Comparison of ENCODE assay signal across 14 cellular contexts in the genomic region with DNA sequence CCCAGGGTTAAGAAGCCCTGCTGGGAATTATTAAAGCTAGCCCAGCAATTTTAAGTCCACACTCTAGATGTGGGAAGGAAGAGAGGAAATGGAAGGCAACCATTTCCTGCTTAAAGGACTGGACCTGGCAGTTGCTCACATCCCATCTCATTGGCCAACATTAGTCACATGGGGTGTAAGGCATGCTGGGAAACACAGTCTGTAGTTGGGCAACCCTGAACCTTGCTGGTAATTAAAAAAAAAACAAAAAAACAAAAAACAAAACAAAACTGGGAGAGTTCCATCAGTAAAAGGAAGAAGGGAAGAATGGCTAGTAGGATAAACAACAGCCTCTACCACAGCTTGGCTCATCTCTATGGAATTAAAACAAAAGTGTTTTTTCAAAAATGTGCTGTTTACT.
DNase-seq lines count a peak whose midpoint lies in the region; ATAC-seq, FAIRE-seq and TF ChIP-seq lines count a peak whose summit lies in the region.
"Had no signal": no experiment of that assay in that cellular context is flagged by ENCODE, and none has a peak within 500 bp of the region (broad histone marks: within the 10 kb centered on the region; RNA-seq: fewer than 3 reads in every experiment).

No MANE protein-coding gene starts in this region.

- H4K8ac ChIP-seq in IMR-90 (ENCODE audit: low read depth in 2 of 2, low read length in 2 of 2) = peak overlapping the region; percentile 1 to 55; a peak in 3 of 4 replicates

- peaks cover 22% of the 10 kb centered on the region for H3K4me1 ChIP-seq in IMR-90 (ENCODE audit: control insufficient read depth, insufficient read depth, low read length)

- H3K27ac ChIP-seq in 22Rv1 (peak overlapping the region; percentile 76), IMR-90 (ENCODE audit: insufficient read depth, low read length) (peak overlapping the region; percentile 78)

- H3K4me3 Mint-ChIP-seq in neural crest cell = no peak overlapping the region
- no peak overlapping the region for H3K4me3 Mint-ChIP-seq in activated CD8-positive, alpha-beta memory T cell treated with anti-CD3 and anti-CD28 coated beads, Interleukin-2, amount 10 ng/mL, durations not matched to agents 7 days and 5 days
- H3K4me3 Mint-ChIP-seq in activated T-helper 1 cell treated with anti-CD3 and anti-CD28 coated beads, Interleukin-12 subunit alpha, Interleukin-12 subunit beta, Interleukin-2, Interleukin-4 antibody, amounts not matched to agents 30 ng/mL and 10 ng/mL and 1 ng/mL, durations not matched to agents 14 hours and 24 hours and 36 hours = no peak overlapping the region
- no peak overlapping the region for H3K4me3 Mint-ChIP-seq in activated naive CD4-positive, alpha-beta T cell treated with anti-CD3 and anti-CD28 coated beads, Interleukin-2, amount 10 ng/mL, durations not matched to agents 7 days and 5 days
- H3K4me3 Mint-ChIP-seq: effector memory CD8-positive, alpha-beta T cell had no signal

- CTCF ChIA-PET in IMR-90 (lab: Yijun Ruan, JAX) = interaction anchor here (0.6 to 1.0 kb wide), 2 partner anchors 128 to 972 kb away, joined by 6 to 7 read pairs; no protein-coding TSS in a partner anchor
- CTCF ChIA-PET in activated CD8-positive, alpha-beta memory T cell treated with anti-CD3 and anti-CD28 coated beads, Interleukin-2, amount 10 ng/mL, durations not matched to agents 7 days and 5 days (lab: Charles Lee) = interaction anchor here (1.2 kb wide), 1 partner anchor 112 kb away, joined by 3 read pairs; no protein-coding TSS in a partner anchor
- CTCF ChIA-PET in activated naive CD4-positive, alpha-beta T cell treated with anti-CD3 and anti-CD28 coated beads, Interleukin-2, amount 10 ng/mL, durations not matched to agents 7 days and 5 days (lab: Charles Lee) = no interaction called here

- intact Hi-C loops in IMR-90 (cut with micrococcal nuclease) = loop anchor here (2.0 kb wide), 2 partner anchors 23 to 135 kb away; a partner anchor contains a TSS
- intact Hi-C loops in activated T-helper 1 cell treated with anti-CD3 and anti-CD28 coated beads, Interleukin-12 subunit alpha, Interleukin-12 subunit beta, Interleukin-2, Interleukin-4 antibody, amounts not matched to agents 30 ng/mL and 10 ng/mL and 1 ng/mL, durations not matched to agents 14 hours and 24 hours and 36 hours (cut with micrococcal nuclease) = no loop called here

- dilution Hi-C loops in IMR-90 (cut with HindIII; ENCODE audit: low sequenced_read_pairs, unreplicated experiment) = no loop called here

- no peak for TF ChIP-seq POLR2A in IMR-90 (IDR thresholded peaks at IDR 0.05; ENCODE audit: low read depth, low read length)

- H4K20me1 ChIP-seq in IMR-90 (ENCODE audit: insufficient read depth, low read length) = peaks cover 3% of the 10 kb centered on the region; the same call in 1 of the 2 replicates

- H2BK15ac ChIP-seq in IMR-90 (ENCODE audit: low read depth, low read length) = peak overlapping the region; percentile 55; the same call in 1 of the 3 replicates

- peak overlapping the region; percentile 89 for H2BK120ac ChIP-seq in IMR-90 (ENCODE audit: low read depth, low read length)

- FAIRE-seq in endometrium (lab: Jason Lieb, UNC) = peak; percentile 73
- FAIRE-seq: TTC549 had no signal

- no peaks in the 10 kb centered on the region for H3K9me3 Mint-ChIP-seq in neural crest cell
- H3K9me3 Mint-ChIP-seq in activated CD8-positive, alpha-beta memory T cell treated with anti-CD3 and anti-CD28 coated beads, Interleukin-2, amount 10 ng/mL, durations not matched to agents 7 days and 5 days (ENCODE audit: low read depth) = no peaks in the 10 kb centered on the region
- no peaks in the 10 kb centered on the region for H3K9me3 Mint-ChIP-seq in activated T-helper 1 cell treated with anti-CD3 and anti-CD28 coated beads, Interleukin-12 subunit alpha, Interleukin-12 subunit beta, Interleukin-2, Interleukin-4 antibody, amounts not matched to agents 30 ng/mL and 10 ng/mL and 1 ng/mL, durations not matched to agents 14 hours and 24 hours and 36 hours
- H3K9me3 Mint-ChIP-seq in activated naive CD4-positive, alpha-beta T cell treated with anti-CD3 and anti-CD28 coated beads, Interleukin-2, amount 10 ng/mL, durations not matched to agents 7 days and 5 days = peaks cover 5% of the 10 kb centered on the region
- H3K9me3 Mint-ChIP-seq: effector memory CD8-positive, alpha-beta T cell had no signal

- H2AFZ ChIP-seq in IMR-90 (replicated peaks; ENCODE audit: low read length, poor library complexity) = peak overlapping the region; percentile 48

- H3K23ac ChIP-seq in IMR-90 (ENCODE audit: low read depth, low read length) = peak overlapping the region; percentile 72; the same call in 1 of the 2 replicates

- H2AK9ac ChIP-seq in IMR-90 (replicated peaks; ENCODE audit: low read depth, low read length, poor library complexity) = peak overlapping the region; percentile 22

- no peak for TF ChIP-seq RAD21 in IMR-90 (IDR thresholded peaks at IDR 0.05; ENCODE audit: low read length)

- peaks cover 8% of the 10 kb centered on the region; the same call in 1 of the 2 replicates for H3K9me1 ChIP-seq in IMR-90 (ENCODE audit: insufficient read depth, low read length)

- H3K36me3 Mint-ChIP-seq in neural crest cell (ENCODE audit: low read depth) = peaks cover 10% of the 10 kb centered on the region
- H3K36me3 Mint-ChIP-seq in activated CD8-positive, alpha-beta memory T cell treated with anti-CD3 and anti-CD28 coated beads, Interleukin-2, amount 10 ng/mL, durations not matched to agents 7 days and 5 days = no peaks in the 10 kb centered on the region
- H3K36me3 Mint-ChIP-seq in activated T-helper 1 cell treated with anti-CD3 and anti-CD28 coated beads, Interleukin-12 subunit alpha, Interleukin-12 subunit beta, Interleukin-2, Interleukin-4 antibody, amounts not matched to agents 30 ng/mL and 10 ng/mL and 1 ng/mL, durations not matched to agents 14 hours and 24 hours and 36 hours (ENCODE audit: low read depth) = no peaks in the 10 kb centered on the region
- peaks cover under 1% of the 10 kb centered on the region for H3K36me3 Mint-ChIP-seq in activated naive CD4-positive, alpha-beta T cell treated with anti-CD3 and anti-CD28 coated beads, Interleukin-2, amount 10 ng/mL, durations not matched to agents 7 days and 5 days

- H3K4me1 Mint-ChIP-seq in neural crest cell = peaks cover 51% of the 10 kb centered on the region
- H3K4me1 Mint-ChIP-seq in activated CD8-positive, alpha-beta memory T cell treated with anti-CD3 and anti-CD28 coated beads, Interleukin-2, amount 10 ng/mL, durations not matched to agents 7 days and 5 days = peaks cover 2% of the 10 kb centered on the region
- H3K4me1 Mint-ChIP-seq in activated T-helper 1 cell treated with anti-CD3 and anti-CD28 coated beads, Interleukin-12 subunit alpha, Interleukin-12 subunit beta, Interleukin-2, Interleukin-4 antibody, amounts not matched to agents 30 ng/mL and 10 ng/mL and 1 ng/mL, durations not matched to agents 14 hours and 24 hours and 36 hours (ENCODE audit: low read depth) = no peaks in the 10 kb centered on the region
- H3K4me1 Mint-ChIP-seq in activated naive CD4-positive, alpha-beta T cell treated with anti-CD3 and anti-CD28 coated beads, Interleukin-2, amount 10 ng/mL, durations not matched to agents 7 days and 5 days = no peaks in the 10 kb centered on the region

- peak overlapping the region; percentile 67 for H3K18ac ChIP-seq in IMR-90 (ENCODE audit: low read depth, low read length)

- peak; percentile 19 for ATAC-seq in IMR-90 (ENCODE audit: low read depth)
- no peak for ATAC-seq in activated CD8-positive, alpha-beta memory T cell treated with anti-CD3 and anti-CD28 coated beads, Interleukin-2, amount 10 ng/mL, durations not matched to agents 7 days and 5 days
- no peak for ATAC-seq in GM21619 (IDR thresholded peaks at IDR 0.05; ENCODE audit: unreplicated experiment)
- ATAC-seq: effector memory CD8-positive, alpha-beta T cell had no signal

- peak overlapping the region; percentile 86 for H3K14ac ChIP-seq in IMR-90 (replicated peaks; ENCODE audit: low read depth, low read length)

- no peak overlapping the region for H3K4me3 ChIP-seq in IMR-90 (ENCODE audit: insufficient read depth, low read depth, low read length)
- H3K4me3 ChIP-seq: spleen had no signal

- H3K27me3 Mint-ChIP-seq in neural crest cell (ENCODE audit: low read depth) = no peaks in the 10 kb centered on the region
- no peaks in the 10 kb centered on the region for H3K27me3 Mint-ChIP-seq in activated CD8-positive, alpha-beta memory T cell treated with anti-CD3 and anti-CD28 coated beads, Interleukin-2, amount 10 ng/mL, durations not matched to agents 7 days and 5 days
- H3K27me3 Mint-ChIP-seq in activated T-helper 1 cell treated with anti-CD3 and anti-CD28 coated beads, Interleukin-12 subunit alpha, Interleukin-12 subunit beta, Interleukin-2, Interleukin-4 antibody, amounts not matched to agents 30 ng/mL and 10 ng/mL and 1 ng/mL, durations not matched to agents 14 hours and 24 hours and 36 hours (ENCODE audit: insufficient read depth) = no peaks in the 10 kb centered on the region
- no peaks in the 10 kb centered on the region for H3K27me3 Mint-ChIP-seq in activated naive CD4-positive, alpha-beta T cell treated with anti-CD3 and anti-CD28 coated beads, Interleukin-2, amount 10 ng/mL, durations not matched to agents 7 days and 5 days
- H3K27me3 Mint-ChIP-seq: effector memory CD8-positive, alpha-beta T cell had no signal

- in situ Hi-C loops in IMR-90 (cut with MboI; ENCODE audit: low sequenced_read_pairs) = no loop called here

- POLR2A ChIA-PET in IMR-90 (lab: Charles Lee; ENCODE audit: unreplicated experiment) = interaction anchor here (0.6 kb wide), 1 partner anchor 300 kb away, joined by 3 read pairs; no protein-coding TSS in a partner anchor

- no peaks in the 10 kb centered on the region for H3K36me3 ChIP-seq in IMR-90 (ENCODE audit: control insufficient read depth, insufficient read depth, low read length)
- H3K36me3 ChIP-seq: BE2C had no signal

- TF ChIP-seq CTCF in 22Rv1 (IDR thresholded peaks at IDR 0.05) (no peak), IMR-90 (conservative IDR thresholded peaks at IDR 0.05; ENCODE audit: low read depth, low read length) (no peak), neural crest cell (conservative IDR thresholded peaks at IDR 0.05) (no peak)

- no peaks in the 10 kb centered on the region for H3K27me3 ChIP-seq in IMR-90 (ENCODE audit: control insufficient read depth, insufficient read depth, low read length)
- H3K27me3 ChIP-seq: BE2C, spleen had no signal

- no TSS peak for BruUV-seq in IMR-90 (replicated peaks; lab: Mats Ljungman, UMichigan)

- H3K9me3 ChIP-seq in IMR-90 (ENCODE audit: control insufficient read depth, insufficient read depth, low read length) = no peaks in the 10 kb centered on the region
- H3K9me3 ChIP-seq: BE2C, spleen had no signal

- H2BK5ac ChIP-seq in IMR-90 (ENCODE audit: low read depth, low read length, poor library complexity, severe bottlenecking) = peak overlapping the region; percentile 77

- peak overlapping the region; percentile 21; the same call in 1 of the 2 replicates for H3K4me2 ChIP-seq in IMR-90 (ENCODE audit: low read depth, low read length)

- H3K79me1 ChIP-seq in IMR-90 (ENCODE audit: low read depth in 1 of 2, low read length in 2 of 2) = peaks cover 5 to 19% of the 10 kb centered on the region in 2 experiments

- H3K27ac Mint-ChIP-seq in neural crest cell (ENCODE audit: unreplicated experiment) = peak overlapping the region; percentile 92
- H3K27ac Mint-ChIP-seq in activated CD8-positive, alpha-beta memory T cell treated with anti-CD3 and anti-CD28 coated beads, Interleukin-2, amount 10 ng/mL, durations not matched to agents 7 days and 5 days = no peak overlapping the region
- no peak overlapping the region for H3K27ac Mint-ChIP-seq in activated T-helper 1 cell treated with anti-CD3 and anti-CD28 coated beads, Interleukin-12 subunit alpha, Interleukin-12 subunit beta, Interleukin-2, Interleukin-4 antibody, amounts not matched to agents 30 ng/mL and 10 ng/mL and 1 ng/mL, durations not matched to agents 14 hours and 24 hours and 36 hours
- no peak overlapping the region for H3K27ac Mint-ChIP-seq in activated naive CD4-positive, alpha-beta T cell treated with anti-CD3 and anti-CD28 coated beads, Interleukin-2, amount 10 ng/mL, durations not matched to agents 7 days and 5 days

- peak overlapping the region; percentile 87; the same call in 1 of the 2 replicates for H2AK5ac ChIP-seq in IMR-90 (ENCODE audit: low read depth, low read length)

- H4K5ac ChIP-seq in IMR-90 (ENCODE audit: low read depth, low read length) = peak overlapping the region; percentile 36

- peak overlapping the region; percentile 83 for H4K91ac ChIP-seq in IMR-90 (ENCODE audit: insufficient read depth, low read depth, low read length)

- DNase-seq in IMR-90 = peak; percentile 59
- DNase-seq in neural crest cell (ENCODE audit: low read depth, low spot score) = no peak
- no peak for DNase-seq in activated CD8-positive, alpha-beta memory T cell treated with anti-CD3 and anti-CD28 coated beads, Interleukin-2, amount 10 ng/mL, durations not matched to agents 7 days and 5 days
- no peak for DNase-seq in activated T-helper 1 cell treated with anti-CD3 and anti-CD28 coated beads, Interleukin-12 subunit alpha, Interleukin-12 subunit beta, Interleukin-2, Interleukin-4 antibody, amounts not matched to agents 30 ng/mL and 10 ng/mL and 1 ng/mL, durations not matched to agents 14 hours and 24 hours and 36 hours (ENCODE audit: low spot score)
- DNase-seq in activated naive CD4-positive, alpha-beta T cell treated with anti-CD3 and anti-CD28 coated beads, Interleukin-2, amount 10 ng/mL, durations not matched to agents 7 days and 5 days = no peak
- DNase-seq: amniotic stem cell; BE2C; effector memory CD8-positive, alpha-beta T cell; GDM1; spleen had no signal

- H3K56ac ChIP-seq in IMR-90 (ENCODE audit: extremely low read depth, insufficient read depth, low read length) = no peak overlapping the region

- peak overlapping the region; percentile 87 for H2BK20ac ChIP-seq in IMR-90 (ENCODE audit: low read depth, low read length)

- peak overlapping the region; percentile 88 for H3K4ac ChIP-seq in IMR-90 (ENCODE audit: low read depth, low read length)

- H3K9ac ChIP-seq in IMR-90 (ENCODE audit: low read depth, low read length) = no peak overlapping the region
